Comparison of ENCODE assay signal across 23 cellular contexts in genomic region chr4:27711041-27711440, GRCh38.
"Had no signal": no experiment of that assay in that cellular context is flagged by ENCODE, and none has a peak within 500 bp of the region (broad histone marks: within the 10 kb centered on the region; RNA-seq: fewer than 3 reads in every experiment).

No MANE protein-coding gene starts in this region.

- H3K4me1 ChIP-seq: colonic mucosa, esophagus muscularis mucosa, esophagus squamous epithelium, gastrocnemius medialis, gastroesophageal sphincter, heart left ventricle, heart right ventricle had no signal

- H3K27me3 ChIP-seq: colonic mucosa, dorsolateral prefrontal cortex, esophagus muscularis mucosa, esophagus squamous epithelium, foreskin keratinocyte, gastrocnemius medialis, gastroesophageal sphincter, heart left ventricle, heart right ventricle, hepatocyte had no signal

- H3K9me3 ChIP-seq: colonic mucosa, esophagus muscularis mucosa, esophagus squamous epithelium, gastrocnemius medialis, gastroesophageal sphincter, heart left ventricle, heart right ventricle had no signal

- H3K36me3 ChIP-seq: colonic mucosa, esophagus muscularis mucosa, esophagus squamous epithelium, gastrocnemius medialis, gastroesophageal sphincter, heart left ventricle, heart right ventricle had no signal

- H3K4me3 ChIP-seq: colonic mucosa, coronary artery, dorsolateral prefrontal cortex, esophagus muscularis mucosa, esophagus squamous epithelium, gastrocnemius medialis, gastroesophageal sphincter, heart left ventricle, heart right ventricle, hepatocyte had no signal

- DNase-seq: colonic mucosa; cortex of kidney; dermis blood vessel endothelial cell; dorsolateral prefrontal cortex; effector CD4-positive, alpha-beta T cell; effector CD8-positive, alpha-beta T cell; effector memory CD4-positive, alpha-beta T cell; effector memory CD8-positive, alpha-beta T cell; endodermal cell; erythroblast; esophagus squamous epithelium; foreskin fibroblast; foreskin keratinocyte; foreskin melanocyte; gastrocnemius medialis; glutamatergic neuron; head of caudate nucleus; heart left ventricle; heart right ventricle had no signal
